21 cellular contexts compared by ENCODE assay signal in the genomic region with DNA sequence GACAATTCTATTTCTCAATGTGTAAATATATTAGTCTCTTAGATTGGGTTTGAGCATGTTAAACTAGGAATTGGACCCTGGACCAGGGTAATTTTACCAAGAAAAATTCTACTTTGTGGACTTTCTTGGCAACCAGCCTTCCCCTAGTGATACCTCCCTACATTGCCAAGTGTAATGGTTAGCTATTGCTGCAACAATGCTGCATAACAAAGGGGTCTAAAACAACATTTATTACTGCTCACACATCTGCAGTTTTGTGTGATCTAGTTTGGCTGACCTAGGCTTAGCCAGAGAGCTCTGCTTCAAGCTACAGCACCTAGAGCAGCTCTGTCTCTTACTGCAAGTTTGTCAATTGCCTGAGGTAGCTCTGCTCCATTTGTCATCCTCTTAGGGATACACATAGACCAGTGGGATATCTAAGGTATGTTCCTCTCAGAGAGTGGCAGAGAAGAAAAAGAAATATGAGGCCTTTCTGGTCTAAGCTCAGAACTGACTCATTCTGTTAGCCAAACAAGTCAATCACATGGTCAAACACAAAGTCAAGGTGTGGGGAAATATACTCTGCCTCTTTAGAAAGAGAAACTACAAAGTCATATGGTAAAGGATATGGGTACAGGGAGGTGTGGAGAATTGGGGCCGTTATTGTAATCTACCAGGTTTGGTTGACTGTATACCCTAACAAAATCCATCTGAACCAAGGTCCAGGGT. TPM values are rescaled to one million over a fixed set of nuclear protein-coding genes. Genes with fewer than 3 reads are reported as not detected.
DNase-seq lines count a peak whose midpoint lies in the region; ATAC-seq and TF ChIP-seq lines count a peak whose summit lies in the region.
"Had no signal": no experiment of that assay in that cellular context is flagged by ENCODE, and none has a peak within 500 bp of the region (broad histone marks: within the 10 kb centered on the region; RNA-seq: fewer than 3 reads in every experiment).

No MANE protein-coding gene starts in this region.

- H3K27me3 Mint-ChIP-seq in activated CD4-positive, alpha-beta T cell treated with anti-CD3 and anti-CD28 coated beads, Interleukin-2, amount 10 ng/mL, durations not matched to agents 24 days and 14 days: peaks cover 62% of the 10 kb centered on the region

- no peak overlapping the region for H3K4me3 ChIP-seq in MM.1S (ENCODE audit: low read length)
- no peak overlapping the region for H3K4me3 ChIP-seq in epithelial cell of esophagus (ENCODE audit: low read length)
- no peak overlapping the region for H3K4me3 ChIP-seq in OCI-LY7 (ENCODE audit: low read depth, low read length, poor library complexity, severe bottlenecking)
- H3K4me3 ChIP-seq: A549, esophagus squamous epithelium, MG63, neural progenitor cell, stomach had no signal

- H3K9me2 ChIP-seq in MM.1S (replicated peaks; ENCODE audit: insufficient read depth, low read length) (no peaks in the 10 kb centered on the region), OCI-LY7 (ENCODE audit: insufficient read depth, low read length) (no peaks in the 10 kb centered on the region)

- intact Hi-C loops in activated CD4-positive, alpha-beta T cell treated with anti-CD3 and anti-CD28 coated beads, Interleukin-2, amount 10 ng/mL, durations not matched to agents 24 days and 14 days (cut with micrococcal nuclease): loop anchor here (1.0 kb wide), 2 partner anchors 7 to 17 kb away; no protein-coding TSS in a partner anchor
- intact Hi-C loops in OCI-LY7 (cut with micrococcal nuclease; ENCODE audit: unreplicated experiment): no loop called here

- H3K4me1 Mint-ChIP-seq in activated CD4-positive, alpha-beta T cell treated with anti-CD3 and anti-CD28 coated beads, Interleukin-2, amount 10 ng/mL, durations not matched to agents 24 days and 14 days: peaks cover 20% of the 10 kb centered on the region
- peaks cover 28% of the 10 kb centered on the region for H3K4me1 Mint-ChIP-seq in stimulated activated effector memory CD8-positive, alpha-beta T cell treated with anti-CD3 and anti-CD28 coated beads, Interleukin-12 subunit alpha, Interleukin-12 subunit beta, amount 100 ng/mL, for 72 hours

- H3F3A ChIP-seq in MM.1S (ENCODE audit: insufficient read depth, low read length): no peaks in the 10 kb centered on the region

- H3K79me2 ChIP-seq in MM.1S (ENCODE audit: low read length) (no peaks in the 10 kb centered on the region), OCI-LY7 (ENCODE audit: insufficient read depth, low read depth, low read length) (no peaks in the 10 kb centered on the region)

- H3K4me3 Mint-ChIP-seq in activated CD4-positive, alpha-beta T cell treated with anti-CD3 and anti-CD28 coated beads, Interleukin-2, amount 10 ng/mL, durations not matched to agents 24 days and 14 days: peak overlapping the region; percentile 24
- peak overlapping the region; percentile 62 for H3K4me3 Mint-ChIP-seq in stimulated activated effector memory CD8-positive, alpha-beta T cell treated with anti-CD3 and anti-CD28 coated beads, Interleukin-12 subunit alpha, Interleukin-12 subunit beta, amount 100 ng/mL, for 72 hours
- H3K4me3 Mint-ChIP-seq: H9 had no signal

- CTCF ChIA-PET in OCI-LY7 (lab: Charles Lee; ENCODE audit: unreplicated experiment): no interaction called here

- no peaks in the 10 kb centered on the region for H3K27me3 ChIP-seq in MM.1S (replicated peaks; ENCODE audit: insufficient read depth, low read length)
- H3K27me3 ChIP-seq: MG63 had no signal

- peak overlapping the region; percentile 80 for H3K27ac Mint-ChIP-seq in activated CD4-positive, alpha-beta T cell treated with anti-CD3 and anti-CD28 coated beads, Interleukin-2, amount 10 ng/mL, durations not matched to agents 24 days and 14 days
- H3K27ac Mint-ChIP-seq in stimulated activated effector memory CD8-positive, alpha-beta T cell treated with anti-CD3 and anti-CD28 coated beads, Interleukin-12 subunit alpha, Interleukin-12 subunit beta, amount 100 ng/mL, for 72 hours: peak overlapping the region; percentile 56
- H3K27ac Mint-ChIP-seq: neural progenitor cell had no signal

- H3K36me3 Mint-ChIP-seq in activated CD4-positive, alpha-beta T cell treated with anti-CD3 and anti-CD28 coated beads, Interleukin-2, amount 10 ng/mL, durations not matched to agents 24 days and 14 days (ENCODE audit: low read depth): no peaks in the 10 kb centered on the region
- H3K36me3 Mint-ChIP-seq in stimulated activated effector memory CD8-positive, alpha-beta T cell treated with anti-CD3 and anti-CD28 coated beads, Interleukin-12 subunit alpha, Interleukin-12 subunit beta, amount 100 ng/mL, for 72 hours: no peaks in the 10 kb centered on the region
- H3K36me3 Mint-ChIP-seq: neural progenitor cell had no signal

- H3K36me3 ChIP-seq in MM.1S (replicated peaks; ENCODE audit: insufficient read depth, low read length): no peaks in the 10 kb centered on the region
- no peaks in the 10 kb centered on the region for H3K36me3 ChIP-seq in OCI-LY7 (ENCODE audit: insufficient read depth, low read length)
- H3K36me3 ChIP-seq: esophagus squamous epithelium, neural progenitor cell, stomach had no signal

- TF ChIP-seq CTCF in MM.1S (IDR thresholded peaks at IDR 0.05; ENCODE audit: low read length): no peak
- TF ChIP-seq CTCF in epithelial cell of esophagus (IDR thresholded peaks at IDR 0.05; ENCODE audit: insufficient read depth, low read depth, low read length, missing control alignments): no peak
- TF ChIP-seq CTCF in OCI-LY7 (conservative IDR thresholded peaks at IDR 0.05; ENCODE audit: low read length): no peak

- no peaks in the 10 kb centered on the region for H4K20me1 ChIP-seq in MM.1S (ENCODE audit: insufficient read depth, low read length)
- no peaks in the 10 kb centered on the region for H4K20me1 ChIP-seq in OCI-LY7 (ENCODE audit: insufficient read depth, low read length)

- H2AFZ ChIP-seq in MM.1S (ENCODE audit: low read length): no peak overlapping the region
- no peak overlapping the region for H2AFZ ChIP-seq in OCI-LY7 (ENCODE audit: low read length)
- H2AFZ ChIP-seq: neural progenitor cell had no signal

- H3K27ac ChIP-seq in MM.1S (ENCODE audit: low read length) (no peak overlapping the region), OCI-LY7 (ENCODE audit: low read depth, low read length, poor library complexity, severe bottlenecking) (no peak overlapping the region)
- H3K27ac ChIP-seq: A549, neural progenitor cell had no signal

- peak; percentile 82 for ATAC-seq in stimulated activated effector memory CD8-positive, alpha-beta T cell treated with anti-CD3 and anti-CD28 coated beads, Interleukin-12 subunit alpha, Interleukin-12 subunit beta, amount 100 ng/mL, for 72 hours
- no peak for ATAC-seq in HG03439 (IDR thresholded peaks at IDR 0.05; ENCODE audit: unreplicated experiment)
- ATAC-seq: A549 had no signal

- H3K9me3 ChIP-seq in MM.1S (replicated peaks; ENCODE audit: insufficient read depth, low read length): no peaks in the 10 kb centered on the region
- H3K9me3 ChIP-seq in OCI-LY7 (ENCODE audit: low read length): no peaks in the 10 kb centered on the region
- H3K9me3 ChIP-seq: A549, esophagus squamous epithelium, stomach had no signal

- H3K4me2 ChIP-seq in MM.1S (ENCODE audit: low read depth, low read length): no peak overlapping the region
- H3K4me2 ChIP-seq in OCI-LY7 (ENCODE audit: low read length): no peak overlapping the region
- H3K4me2 ChIP-seq: A549, neural progenitor cell had no signal

- no TSS peak for BruUV-seq in OCI-LY7 (replicated peaks; lab: Mats Ljungman, UMichigan)

- no peak for DNase-seq in activated CD4-positive, alpha-beta T cell treated with anti-CD3 and anti-CD28 coated beads, Interleukin-2, amount 10 ng/mL, durations not matched to agents 24 days and 14 days
- DNase-seq in activated CD4-positive, alpha-beta T cell treated with anti-CD3 and anti-CD28 coated beads for 1 hour: no peak
- peak; percentile 30 for DNase-seq in MM.1S
- peak; percentile 84 for DNase-seq in epithelial cell of esophagus (ENCODE audit: low read depth)
- no peak for DNase-seq in stimulated activated effector memory CD8-positive, alpha-beta T cell treated with anti-CD3 and anti-CD28 coated beads, Interleukin-12 subunit alpha, Interleukin-12 subunit beta, amount 100 ng/mL, for 72 hours (ENCODE audit: low spot score in 2 of 2)
- no peak for DNase-seq in OCI-LY7 (ENCODE audit: low spot score)
- no peak for DNase-seq in OCI-M1 (lab: John Stamatoyannopoulos, UW)
- DNase-seq: aorta, COR-L47, esophagus squamous epithelium, H9, hypothalamus, MG63, NCI-H2081 treated with DMSO at 0.1 percent for 48 hours, NCI-H82, SHP77 treated with DMSO at 0.1 percent for 48 hours, stomach had no signal

- H3K4me1 ChIP-seq in MM.1S (ENCODE audit: low read length): peaks cover 17% of the 10 kb centered on the region
- no peaks in the 10 kb centered on the region for H3K4me1 ChIP-seq in OCI-LY7 (ENCODE audit: insufficient read depth, low read length, poor library complexity, severe bottlenecking)

- POLR2A ChIA-PET in OCI-LY7 (lab: Charles Lee): interaction anchor here (0.6 kb wide), 1 partner anchor 677 kb away, joined by 3 read pairs; no protein-coding TSS in a partner anchor

- peaks cover 6% of the 10 kb centered on the region for H3K9me3 Mint-ChIP-seq in activated CD4-positive, alpha-beta T cell treated with anti-CD3 and anti-CD28 coated beads, Interleukin-2, amount 10 ng/mL, durations not matched to agents 24 days and 14 days
- no peaks in the 10 kb centered on the region for H3K9me3 Mint-ChIP-seq in stimulated activated effector memory CD8-positive, alpha-beta T cell treated with anti-CD3 and anti-CD28 coated beads, Interleukin-12 subunit alpha, Interleukin-12 subunit beta, amount 100 ng/mL, for 72 hours

- H3K9ac ChIP-seq in MM.1S (ENCODE audit: low read length): no peak overlapping the region
- H3K9ac ChIP-seq: neural progenitor cell had no signal

RNA-seq across cellular contexts. Expression of gene LAYN, which starts 2.0 kb away (rescaled TPM):
- total RNA-seq in activated CD4-positive, alpha-beta T cell treated with anti-CD3 and anti-CD28 coated beads, Interleukin-2, amount 10 ng/mL, durations not matched to agents 24 days and 14 days: 6.4 and 6.7 TPM in 2 replicates
- total RNA-seq in OCI-LY7 (2014; rRNA removed; shearing (Covaris generic)): not detected in 2 replicates
- not detected in 2 replicates for total RNA-seq in OCI-LY7 (2022)

RNA-seq across cellular contexts. Expression of gene HOATZ, which starts 24.0 kb away (rescaled TPM):
- total RNA-seq in activated CD4-positive, alpha-beta T cell treated with anti-CD3 and anti-CD28 coated beads, Interleukin-2, amount 10 ng/mL, durations not matched to agents 24 days and 14 days: not detected in 2 replicates
- total RNA-seq in OCI-LY7 (2014; rRNA removed; shearing (Covaris generic)): not detected in 2 replicates
- total RNA-seq in OCI-LY7 (2022): not detected in 2 replicates
- total RNA-seq: aorta, esophagus squamous epithelium, H9, lower leg skin, stomach had no signal

RNA-seq across cellular contexts. Expression of gene BTG4, which starts 26.4 kb away (rescaled TPM):
- not detected in 2 replicates for total RNA-seq in activated CD4-positive, alpha-beta T cell treated with anti-CD3 and anti-CD28 coated beads, Interleukin-2, amount 10 ng/mL, durations not matched to agents 24 days and 14 days
- total RNA-seq in OCI-LY7 (2014; rRNA removed; shearing (Covaris generic)): not detected in 2 replicates
- not detected in 2 replicates for total RNA-seq in OCI-LY7 (2022)
- total RNA-seq: aorta, esophagus squamous epithelium, H9, lower leg skin, stomach had no signal

Comparison
In these comparisons a context has a peak if more than half of its experiments do, and no peak if none do; other contexts are left out.
1. DNase-seq: peak in MM.1S (single experiment) and epithelial cell of esophagus (single experiment); none in activated CD4-positive, alpha-beta T cell treated with anti-CD3 and anti-CD28 coated beads, Interleukin-2, amount 10 ng/mL, durations not matched to agents 24 days and 14 days (single experiment), activated CD4-positive, alpha-beta T cell treated with anti-CD3 and anti-CD28 coated beads for 1 hour (single experiment), stimulated activated effector memory CD8-positive, alpha-beta T cell treated with anti-CD3 and anti-CD28 coated beads, Interleukin-12 subunit alpha, Interleukin-12 subunit beta, amount 100 ng/mL, for 72 hours (0 of 2), OCI-LY7 (single experiment) and OCI-M1 (single experiment).